ENCODE assay signal across 9 cellular contexts in the genomic region with DNA sequence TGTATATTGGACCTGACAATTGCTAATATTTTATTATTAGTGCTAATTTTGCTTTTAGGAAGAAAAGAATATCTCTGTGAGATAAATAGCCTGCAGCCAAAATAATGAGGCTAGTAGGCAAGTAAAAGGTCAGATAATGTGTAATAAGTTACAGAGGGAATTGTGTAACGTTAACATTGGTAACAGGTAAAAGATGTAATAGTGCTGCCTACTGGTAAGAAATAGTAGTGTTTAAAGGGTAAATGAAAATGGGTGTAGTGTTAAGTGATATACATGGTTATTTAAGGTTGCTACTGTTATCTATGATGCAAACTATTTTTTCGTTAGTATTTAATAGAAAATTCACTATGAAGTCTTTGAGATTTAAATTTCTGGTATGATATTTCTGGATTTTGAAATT. TPM values are rescaled to one million over a fixed set of nuclear protein-coding genes. Genes with fewer than 3 reads are reported as not detected.
DNase-seq lines count a peak whose midpoint lies in the region; ATAC-seq, FAIRE-seq and TF ChIP-seq lines count a peak whose summit lies in the region.
"Had no signal": no experiment of that assay in that cellular context is flagged by ENCODE, and none has a peak within 500 bp of the region (broad histone marks: within the 10 kb centered on the region; RNA-seq: fewer than 3 reads in every experiment).

No MANE protein-coding gene starts in this region.

- H3K4me1 ChIP-seq in Panc1 (ENCODE audit: control insufficient read depth, insufficient read depth, low read length) (no peaks in the 10 kb centered on the region), kidney (ENCODE audit: control insufficient read depth in 1 of 2, insufficient read depth in 1 of 2, low read depth in 1 of 2, low read length in 2 of 2) (no peaks in the 10 kb centered on the region)

- intact Hi-C loops in Panc1 (cut with micrococcal nuclease; ENCODE audit: unreplicated experiment): loop anchor here (5.0 kb wide), 1 partner anchor 323 kb away; no protein-coding TSS in a partner anchor
- intact Hi-C loops in kidney (cut with DNase I): no loop called here
- intact Hi-C loops in Right ventricle myocardium inferior (cut with DNase I): no loop called here

- H3K36me3 ChIP-seq in Panc1 (ENCODE audit: control insufficient read depth, insufficient read depth, low read length) (no peaks in the 10 kb centered on the region), kidney (ENCODE audit: control insufficient read depth in 1 of 2, insufficient read depth in 2 of 2, low read length in 2 of 2) (no peaks in the 10 kb centered on the region)

- H3K4me3 ChIP-seq in Panc1 (ENCODE audit: low read depth in 2 of 2, low read length in 2 of 2) (no peak overlapping the region), kidney (ENCODE audit: low read length in 2 of 2) (no peak overlapping the region)

- POLR2A ChIA-PET in Panc1 (lab: Charles Lee): no interaction called here

- in situ Hi-C loops in Panc1 (cut with HindIII; ENCODE audit: low pct_unique_long_range_greater_than_20kb, low sequenced_read_pairs): no loop called here

- no peak for TF ChIP-seq POLR2A in erythroblast (IDR thresholded peaks at IDR 0.05; ENCODE audit: low read length)

- H3K9me3 ChIP-seq in Panc1 (ENCODE audit: control insufficient read depth, insufficient read depth, low read depth, low read length): no peaks in the 10 kb centered on the region
- H3K9me3 ChIP-seq in kidney (ENCODE audit: control insufficient read depth in 1 of 2, low read length in 2 of 2): no peaks in the 10 kb centered on the region

- H3K27me3 ChIP-seq in Panc1 (ENCODE audit: control insufficient read depth, insufficient read depth, low read length): no peaks in the 10 kb centered on the region

- CTCF ChIA-PET in Panc1 (lab: Charles Lee): no interaction called here

- no peak for FAIRE-seq in kidney (lab: Jason Lieb, UNC)

- no TSS peak for BruUV-seq in Panc1 (replicated peaks; lab: Mats Ljungman, UMichigan)

- ATAC-seq in HG03139 (IDR thresholded peaks at IDR 0.05; ENCODE audit: unreplicated experiment): peak; percentile 84
- ATAC-seq in Panc1: no peak; the same call in 1 of the 2 replicates
- ATAC-seq in Right ventricle myocardium inferior: no peak

- H3K27ac ChIP-seq in Panc1 (ENCODE audit: low read length) (no peak overlapping the region), kidney (ENCODE audit: low read depth in 2 of 2, low read length in 2 of 2) (no peak overlapping the region)

- peak; percentile 21 for DNase-seq in NCI-H2171 treated with DMSO at 0.1 percent for 48 hours (lab: John Stamatoyannopoulos, UW)
- DNase-seq in NCI-H2171 (lab: John Stamatoyannopoulos, UW): no peak
- DNase-seq in Panc1 (ENCODE audit: low read depth, low spot score): no peak
- no peak for DNase-seq in kidney
- no peak for DNase-seq in activated gamma-delta T cell treated with Interleukin-2 at 50 U/mL for 16 hours
- no peak for DNase-seq in erythroblast (lab: John Stamatoyannopoulos, UW)
- no peak for DNase-seq in Right ventricle myocardium inferior (ENCODE audit: missing footprints)
- DNase-seq: CD4-positive, CD25-positive, alpha-beta regulatory T cell had no signal

- no peak overlapping the region for H3K9ac ChIP-seq in kidney (ENCODE audit: low read length in 2 of 2)

- TF ChIP-seq CTCF in Panc1 (IDR thresholded peaks at IDR 0.05) (peak; percentile 44; the same call in 1 of the 2 replicates), kidney (IDR thresholded peaks at IDR 0.05; ENCODE audit: borderline replicate concordance, extremely low read depth, insufficient read depth) (peak; percentile 23)

RNA-seq across cellular contexts. Expression of a gene that starts 9.2 kb away (rescaled TPM):
- total RNA-seq in Panc1 (2021; ENCODE audit: unreplicated experiment): 0.54 TPM
- polyA plus RNA-seq in Panc1 (2012; ENCODE audit: insufficient read length): 6.8 TPM
- total RNA-seq in kidney: 8.0 TPM
- polyA plus RNA-seq in kidney (ENCODE audit: insufficient read depth, low read depth, low replicate concordance): 0.69 TPM
- total RNA-seq in Right ventricle myocardium inferior: 2.4 TPM
- total RNA-seq: CD4-positive, CD25-positive, alpha-beta regulatory T cell had no signal
- polyA plus RNA-seq: CD4-positive, CD25-positive, alpha-beta regulatory T cell had no signal
